In genomic region chr20:3015302-3015701, GRCh38 we compare ENCODE assay signal across 11 cellular contexts. TPM values are rescaled to one million over a fixed set of nuclear protein-coding genes. Genes with fewer than 3 reads are reported as not detected.
DNase-seq lines count a peak whose midpoint lies in the region; ATAC-seq and TF ChIP-seq lines count a peak whose summit lies in the region.
"Not testable (repeated sequence)": the region's sequence is repeated elsewhere in the genome, so short reads cannot be mapped to it uniquely, and the experiment has no call there.
"Had no signal": no experiment of that assay in that cellular context is flagged by ENCODE, and none has a peak within 500 bp of the region (broad histone marks: within the 10 kb centered on the region; RNA-seq: fewer than 3 reads in every experiment).

No MANE protein-coding gene starts in this region.

- H3K36me3 Mint-ChIP-seq in T-helper 2 cell treated with Interferon-gamma antibody and Interleukin-4, amounts not matched to agents 5 μg/mL and 100 μg/mL, for 36 hours (ENCODE audit: low read depth), result peaks cover 37% of the 10 kb centered on the region
- H3K36me3 Mint-ChIP-seq in activated CD4-positive, alpha-beta T cell treated with anti-CD3 and anti-CD28 coated beads, Interleukin-2, amount 10 ng/mL, durations not matched to agents 7 days and 5 days (ENCODE audit: low read depth), result peaks cover 43% of the 10 kb centered on the region
- peaks cover 34% of the 10 kb centered on the region for H3K36me3 Mint-ChIP-seq in activated CD8-positive, alpha-beta T cell treated with anti-CD3 and anti-CD28 coated beads for 36 hours (ENCODE audit: low read depth)
- peaks cover 53% of the 10 kb centered on the region for H3K36me3 Mint-ChIP-seq in activated T-helper 2 cell treated with anti-CD3 and anti-CD28 coated beads, Interferon-gamma antibody, Interleukin-2, Interleukin-4, amounts not matched to agents 10 μg/mL and 5 μg/mL and 100 μg/mL, durations not matched to agents 14 hours and 24 hours and 36 hours (ENCODE audit: low read depth)
- not testable (repeated sequence) for H3K36me3 Mint-ChIP-seq in natural killer cell

- H3K27ac Mint-ChIP-seq in T-helper 2 cell treated with Interferon-gamma antibody and Interleukin-4, amounts not matched to agents 5 μg/mL and 100 μg/mL, for 36 hours, result peak overlapping the region; percentile 78
- H3K27ac Mint-ChIP-seq in activated CD4-positive, alpha-beta T cell treated with anti-CD3 and anti-CD28 coated beads, Interleukin-2, amount 10 ng/mL, durations not matched to agents 7 days and 5 days, result peak overlapping the region; percentile 21
- H3K27ac Mint-ChIP-seq in activated CD8-positive, alpha-beta T cell treated with anti-CD3 and anti-CD28 coated beads for 36 hours, result peak overlapping the region; percentile 77
- H3K27ac Mint-ChIP-seq in activated T-helper 2 cell treated with anti-CD3 and anti-CD28 coated beads, Interferon-gamma antibody, Interleukin-2, Interleukin-4, amounts not matched to agents 10 μg/mL and 5 μg/mL and 100 μg/mL, durations not matched to agents 14 hours and 24 hours and 36 hours, result peak overlapping the region; percentile 94
- peak overlapping the region; percentile 27 to 52 for H3K27ac Mint-ChIP-seq in natural killer cell

- POLR2A ChIA-PET in activated CD4-positive, alpha-beta T cell treated with anti-CD3 and anti-CD28 coated beads, Interleukin-2, amount 10 ng/mL, durations not matched to agents 7 days and 5 days (lab: Charles Lee), result not testable (repeated sequence)
- POLR2A ChIA-PET in activated CD8-positive, alpha-beta T cell treated with anti-CD3 and anti-CD28 coated beads for 36 hours (lab: Charles Lee), result interaction anchor here (0.6 to 1.8 kb wide), 3 partner anchors 27 to 60 kb away, joined by 3 to 5 read pairs (median 4); no protein-coding TSS in a partner anchor

- DNase-seq in T-helper 2 cell treated with Interferon-gamma antibody and Interleukin-4, amounts not matched to agents 5 μg/mL and 100 μg/mL, for 36 hours (ENCODE audit: low spot score); activated CD4-positive, alpha-beta T cell treated with anti-CD3 and anti-CD28 coated beads, Interleukin-2, amount 10 ng/mL, durations not matched to agents 7 days and 5 days; activated CD8-positive, alpha-beta T cell treated with anti-CD3 and anti-CD28 coated beads for 36 hours; activated T-helper 2 cell treated with anti-CD3 and anti-CD28 coated beads, Interferon-gamma antibody, Interleukin-2, Interleukin-4, amounts not matched to agents 10 μg/mL and 5 μg/mL and 100 μg/mL, durations not matched to agents 14 hours and 24 hours and 36 hours (ENCODE audit: low spot score); natural killer cell: not testable (repeated sequence)
- peak; percentile 52 to 57 for DNase-seq in activated T-cell treated with anti-CD3 and anti-CD28 coated beads, Interleukin-2, amount 50 U/mL, for 48 hours
- peak; percentile 60 for DNase-seq in stimulated activated CD8-positive, alpha-beta memory T cell treated with anti-CD3 and anti-CD28 coated beads, Interleukin-4, amount 100 ng/mL, for 48 hours

- H3K4me3 Mint-ChIP-seq in T-helper 2 cell treated with Interferon-gamma antibody and Interleukin-4, amounts not matched to agents 5 μg/mL and 100 μg/mL, for 36 hours; activated CD4-positive, alpha-beta T cell treated with anti-CD3 and anti-CD28 coated beads, Interleukin-2, amount 10 ng/mL, durations not matched to agents 7 days and 5 days; activated CD8-positive, alpha-beta T cell treated with anti-CD3 and anti-CD28 coated beads for 36 hours; activated T-helper 2 cell treated with anti-CD3 and anti-CD28 coated beads, Interferon-gamma antibody, Interleukin-2, Interleukin-4, amounts not matched to agents 10 μg/mL and 5 μg/mL and 100 μg/mL, durations not matched to agents 14 hours and 24 hours and 36 hours (ENCODE audit: low read depth); natural killer cell: not testable (repeated sequence)

- ATAC-seq in activated CD8-positive, alpha-beta T cell treated with anti-CD3 and anti-CD28 coated beads for 36 hours; natural killer cell: not testable (repeated sequence)

- H3K27me3 Mint-ChIP-seq in T-helper 2 cell treated with Interferon-gamma antibody and Interleukin-4, amounts not matched to agents 5 μg/mL and 100 μg/mL, for 36 hours (ENCODE audit: low read depth); activated CD4-positive, alpha-beta T cell treated with anti-CD3 and anti-CD28 coated beads, Interleukin-2, amount 10 ng/mL, durations not matched to agents 7 days and 5 days; activated CD8-positive, alpha-beta T cell treated with anti-CD3 and anti-CD28 coated beads for 36 hours; activated T-helper 2 cell treated with anti-CD3 and anti-CD28 coated beads, Interferon-gamma antibody, Interleukin-2, Interleukin-4, amounts not matched to agents 10 μg/mL and 5 μg/mL and 100 μg/mL, durations not matched to agents 14 hours and 24 hours and 36 hours (ENCODE audit: low read depth); natural killer cell (ENCODE audit: low read depth in 2 of 2): not testable (repeated sequence)

- H3K9me3 Mint-ChIP-seq in T-helper 2 cell treated with Interferon-gamma antibody and Interleukin-4, amounts not matched to agents 5 μg/mL and 100 μg/mL, for 36 hours; activated CD4-positive, alpha-beta T cell treated with anti-CD3 and anti-CD28 coated beads, Interleukin-2, amount 10 ng/mL, durations not matched to agents 7 days and 5 days; activated CD8-positive, alpha-beta T cell treated with anti-CD3 and anti-CD28 coated beads for 36 hours; activated T-helper 2 cell treated with anti-CD3 and anti-CD28 coated beads, Interferon-gamma antibody, Interleukin-2, Interleukin-4, amounts not matched to agents 10 μg/mL and 5 μg/mL and 100 μg/mL, durations not matched to agents 14 hours and 24 hours and 36 hours; natural killer cell: not testable (repeated sequence)

- TF ChIP-seq CTCF in activated CD8-positive, alpha-beta T cell treated with anti-CD3 and anti-CD28 coated beads for 36 hours (IDR thresholded peaks at IDR 0.05); natural killer cell (IDR thresholded peaks at IDR 0.05): not testable (repeated sequence)

- intact Hi-C loops in activated CD8-positive, alpha-beta T cell treated with anti-CD3 and anti-CD28 coated beads for 36 hours (cut with micrococcal nuclease); natural killer cell (cut with micrococcal nuclease): not testable (repeated sequence)
- intact Hi-C loops in activated T-helper 2 cell treated with anti-CD3 and anti-CD28 coated beads, Interferon-gamma antibody, Interleukin-2, Interleukin-4, amounts not matched to agents 10 μg/mL and 5 μg/mL and 100 μg/mL, durations not matched to agents 14 hours and 24 hours and 36 hours (cut with micrococcal nuclease), result loop anchor here (1.0 to 10.0 kb wide), 3 partner anchors 60 to 491 kb away; partner anchors contain the start of gene PTPRA

- CTCF ChIA-PET in activated CD4-positive, alpha-beta T cell treated with anti-CD3 and anti-CD28 coated beads, Interleukin-2, amount 10 ng/mL, durations not matched to agents 7 days and 5 days (lab: Charles Lee), result interaction anchor here (0.7 to 1.9 kb wide), 6 partner anchors 13 to 198 kb away, joined by 3 to 4 read pairs (median 3); no protein-coding TSS in a partner anchor
- CTCF ChIA-PET in activated CD8-positive, alpha-beta T cell treated with anti-CD3 and anti-CD28 coated beads for 36 hours (lab: Charles Lee), result interaction anchor here (0.8 to 1.5 kb wide), 5 partner anchors 26 to 101 kb away, joined by 3 to 4 read pairs (median 4); no protein-coding TSS in a partner anchor

- H3K4me1 Mint-ChIP-seq in T-helper 2 cell treated with Interferon-gamma antibody and Interleukin-4, amounts not matched to agents 5 μg/mL and 100 μg/mL, for 36 hours (ENCODE audit: low read depth), result peaks cover 34% of the 10 kb centered on the region
- H3K4me1 Mint-ChIP-seq in activated CD4-positive, alpha-beta T cell treated with anti-CD3 and anti-CD28 coated beads, Interleukin-2, amount 10 ng/mL, durations not matched to agents 7 days and 5 days, result peaks cover 39% of the 10 kb centered on the region
- H3K4me1 Mint-ChIP-seq in activated CD8-positive, alpha-beta T cell treated with anti-CD3 and anti-CD28 coated beads for 36 hours (ENCODE audit: low read depth), result peaks cover 47% of the 10 kb centered on the region
- H3K4me1 Mint-ChIP-seq in activated T-helper 2 cell treated with anti-CD3 and anti-CD28 coated beads, Interferon-gamma antibody, Interleukin-2, Interleukin-4, amounts not matched to agents 10 μg/mL and 5 μg/mL and 100 μg/mL, durations not matched to agents 14 hours and 24 hours and 36 hours (ENCODE audit: low read depth), result peaks cover 50% of the 10 kb centered on the region
- H3K4me1 Mint-ChIP-seq in natural killer cell, result not testable (repeated sequence)

RNA-seq across cellular contexts. Expression of gene GNRH2, which starts 28.1 kb away (rescaled TPM):
- total RNA-seq in activated CD4-positive, alpha-beta T cell treated with anti-CD3 and anti-CD28 coated beads, Interleukin-2, amount 10 ng/mL, durations not matched to agents 7 days and 5 days, result 1 to 10 TPM; 1.2 to 2.0 TPM
- total RNA-seq in activated CD8-positive, alpha-beta T cell treated with anti-CD3 and anti-CD28 coated beads for 36 hours, result under 1 TPM; 0.36 to 0.85 TPM
- total RNA-seq in activated T-helper 2 cell treated with anti-CD3 and anti-CD28 coated beads, Interferon-gamma antibody, Interleukin-2, Interleukin-4, amounts not matched to agents 10 μg/mL and 5 μg/mL and 100 μg/mL, durations not matched to agents 14 hours and 24 hours and 36 hours, result 3.4 and 3.7 TPM in 2 replicates
- 1 to 10 TPM in 1 of 3 donors, under 1 TPM in 2; 0.49 to 1.2 (median 0.68) TPM for total RNA-seq in natural killer cell
- total RNA-seq: Caco-2; CD4-positive, alpha-beta T cell had no signal

RNA-seq across cellular contexts. Expression of gene MRPS26, which starts 30.6 kb away (rescaled TPM):
- 10 to 100 TPM; 30.6 to 37.2 TPM for total RNA-seq in activated CD4-positive, alpha-beta T cell treated with anti-CD3 and anti-CD28 coated beads, Interleukin-2, amount 10 ng/mL, durations not matched to agents 7 days and 5 days
- total RNA-seq in activated CD8-positive, alpha-beta T cell treated with anti-CD3 and anti-CD28 coated beads for 36 hours, result 10 to 100 TPM; 63.6 to 70.0 TPM
- total RNA-seq in activated T-helper 2 cell treated with anti-CD3 and anti-CD28 coated beads, Interferon-gamma antibody, Interleukin-2, Interleukin-4, amounts not matched to agents 10 μg/mL and 5 μg/mL and 100 μg/mL, durations not matched to agents 14 hours and 24 hours and 36 hours, result 143 and 148 TPM in 2 replicates
- total RNA-seq in natural killer cell, result 10 to 100 TPM; 17.5 to 21.3 (median 19.1) TPM

RNA-seq across cellular contexts. Expression of gene OXT, which starts 56.1 kb away (rescaled TPM):
- not detected for total RNA-seq in activated CD4-positive, alpha-beta T cell treated with anti-CD3 and anti-CD28 coated beads, Interleukin-2, amount 10 ng/mL, durations not matched to agents 7 days and 5 days
- not detected for total RNA-seq in activated CD8-positive, alpha-beta T cell treated with anti-CD3 and anti-CD28 coated beads for 36 hours
- total RNA-seq in activated T-helper 2 cell treated with anti-CD3 and anti-CD28 coated beads, Interferon-gamma antibody, Interleukin-2, Interleukin-4, amounts not matched to agents 10 μg/mL and 5 μg/mL and 100 μg/mL, durations not matched to agents 14 hours and 24 hours and 36 hours, result 0.55 TPM in 1 of 2 replicates, not detected in the other
- total RNA-seq in natural killer cell, result not detected
- total RNA-seq: H1, H9 had no signal

Comparison
In these comparisons a context has a peak if more than half of its experiments do, and no peak if none do; other contexts are left out.
1. H3K27ac Mint-ChIP-seq: peak in every context shown above with its lines; median percentile 94 in activated T-helper 2 cell treated with anti-CD3 and anti-CD28 coated beads, Interferon-gamma antibody, Interleukin-2, Interleukin-4, amounts not matched to agents 10 μg/mL and 5 μg/mL and 100 μg/mL, durations not matched to agents 14 hours and 24 hours and 36 hours; 78 in T-helper 2 cell treated with Interferon-gamma antibody and Interleukin-4, amounts not matched to agents 5 μg/mL and 100 μg/mL, for 36 hours; 77 in activated CD8-positive, alpha-beta T cell treated with anti-CD3 and anti-CD28 coated beads for 36 hours; 40 in natural killer cell; 21 in activated CD4-positive, alpha-beta T cell treated with anti-CD3 and anti-CD28 coated beads, Interleukin-2, amount 10 ng/mL, durations not matched to agents 7 days and 5 days.